Comparison of ENCODE assay signal across 8 cellular contexts in genomic region chr16:1351582-1352362, GRCh38. TPM values are rescaled to one million over a fixed set of nuclear protein-coding genes. Genes with fewer than 3 reads are reported as not detected.
DNase-seq lines count a peak whose midpoint lies in the region; ATAC-seq, FAIRE-seq and TF ChIP-seq lines count a peak whose summit lies in the region.

Gene GNPTG (plus strand): TSS chr16:1351931. CDS start chr16:1351966, 35 bp downstream.
Gene TSR3 (minus strand): TSS chr16:1351878. CDS start chr16:1351804, 74 bp downstream.

- H3K4me1 ChIP-seq in A549 = peaks cover 13% of the 10 kb centered on the region

- TF ChIP-seq CTCF in A549 (IDR thresholded peaks at IDR 0.05) (no peak), choroid plexus epithelial cell (conservative IDR thresholded peaks at IDR 0.05; ENCODE audit: low read depth, low read length) (no peak)

- 1% methylated on average over 36 of the region's 98 CpGs for WGBS in A549 (ENCODE audit: missing lambda C conversion rate)

- ATAC-seq in A549 (peak; percentile 51 to 59), GM18505 (IDR thresholded peaks at IDR 0.05; ENCODE audit: unreplicated experiment) (peak; percentile 75), HG02981 (IDR thresholded peaks at IDR 0.05; ENCODE audit: unreplicated experiment) (peak; percentile 76)

- POLR2A ChIA-PET in A549 (lab: Yijun Ruan, JAX) = no interaction called here

- peak within 1 kb of the TSS; percentile 92 to 96 for H3K27ac ChIP-seq in A549
- peak within 1 kb of the TSS; percentile 75 for H3K27ac ChIP-seq in layer of hippocampus (ENCODE audit: low read depth, low read length)

- TF ChIP-seq POLR2A in A549 (IDR thresholded peaks at IDR 0.05; ENCODE audit: low read length) (peak; percentile 61), GM18505 (IDR thresholded peaks at IDR 0.05; ENCODE audit: borderline replicate concordance, extremely low read depth, insufficient read depth, insufficient read length) (peak; percentile 87)

- no peak for TF ChIP-seq EP300 in A549 (IDR thresholded peaks at IDR 0.05)

- no peaks in the 10 kb centered on the region for H3K27me3 ChIP-seq in layer of hippocampus (ENCODE audit: control insufficient read depth, insufficient read depth, low read length)

- CTCF ChIA-PET in A549 (lab: Yijun Ruan, JAX) = interaction anchor here (0.7 to 1.2 kb wide), 3 partner anchors 13 to 21 kb away, joined by 3 to 4 read pairs (median 3); no protein-coding TSS in a partner anchor

- peak; percentile 67 for FAIRE-seq in A549 (lab: Jason Lieb, UNC)

- TF ChIP-seq RAD21 in A549 (conservative IDR thresholded peaks at IDR 0.05 in 1 of 2, IDR thresholded peaks at IDR 0.05 in 1 of 2) = no peak

- H3K4me3 ChIP-seq in A549 = peak within 1 kb of the TSS; percentile 94
- peak within 1 kb of the TSS; percentile 89 for H3K4me3 ChIP-seq in choroid plexus epithelial cell (ENCODE audit: low read depth, low read length)

- no peaks in the 10 kb centered on the region for H3K9me3 ChIP-seq in A549

- DNase-seq in A549 (ENCODE audit: low read depth in 1 of 2, low spot score in 1 of 2) (peak; percentile 56 to 90), NCI-H2196 (lab: John Stamatoyannopoulos, UW; ENCODE audit: unreplicated experiment) (peak; percentile 91), choroid plexus epithelial cell (ENCODE audit: low read depth) (peak; percentile 94)
- DNase-seq in activated CD4-positive, alpha-beta T cell treated with anti-CD3 and anti-CD28 coated beads for 4 hours = peak; percentile 77 to 81
- peak; percentile 66 to 75 for DNase-seq in stimulated activated CD4-positive, alpha-beta T cell treated with anti-CD3 and anti-CD28 coated beads, Interleukin-1b, Interleukin-23, amount 100 ng/mL, for 1 hour (ENCODE audit: low read depth in 2 of 2)

- peak within 1 kb of the TSS; percentile 99 for H3K4me2 ChIP-seq in A549

TF ChIP-seq in A549, 52 proteins besides CTCF, POLR2A, EP300 and RAD21 (continues in another document):
- TF ChIP-seq HMGXB4 (CRISPR knock-in tag; IDR thresholded peaks at IDR 0.05; ENCODE audit: borderline replicate concordance) = no peak
- TF ChIP-seq SREBF2 (IDR thresholded peaks at IDR 0.05) = no peak
- no peak for TF ChIP-seq ZSCAN20 (CRISPR knock-in tag; IDR thresholded peaks at IDR 0.05)
- TF ChIP-seq CHD2 (IDR thresholded peaks at IDR 0.05; ENCODE audit: low read length, partially characterized antibody) = no peak
- TF ChIP-seq PBX3 (IDR thresholded peaks at IDR 0.05) = no peak
- TF ChIP-seq CBX2 (IDR thresholded peaks at IDR 0.05; ENCODE audit: borderline replicate concordance, low read depth) = no peak
- TF ChIP-seq ZFP36 (IDR thresholded peaks at IDR 0.05; ENCODE audit: borderline replicate concordance, partially characterized antibody) = no peak
- TF ChIP-seq HOXB13 (CRISPR knock-in tag; IDR thresholded peaks at IDR 0.05; ENCODE audit: low read depth) = no peak
- TF ChIP-seq TFCP2L1 (CRISPR knock-in tag; IDR thresholded peaks at IDR 0.05) = no peak
- TF ChIP-seq MYC (IDR thresholded peaks at IDR 0.05; ENCODE audit: borderline replicate concordance, low read length) = no peak
- TF ChIP-seq EHF (CRISPR knock-in tag; IDR thresholded peaks at IDR 0.05) = no peak
- no peak for TF ChIP-seq ESRRA (IDR thresholded peaks at IDR 0.05; ENCODE audit: borderline replicate concordance, low read length)
- TF ChIP-seq RARB (CRISPR knock-in tag; IDR thresholded peaks at IDR 0.05) = no peak
- TF ChIP-seq ATOH8 (CRISPR knock-in tag; IDR thresholded peaks at IDR 0.05; ENCODE audit: low read depth) = 0 out of 2 replicates have a peak, but pooled peaks have one; percentile 19
- no peak for TF ChIP-seq HES2 (IDR thresholded peaks at IDR 0.05)
- TF ChIP-seq NPAS2 (CRISPR knock-in tag; IDR thresholded peaks at IDR 0.05; ENCODE audit: borderline replicate concordance) = no peak
- no peak for TF ChIP-seq JUNB (IDR thresholded peaks at IDR 0.05)
- TF ChIP-seq ZNF302 (CRISPR knock-in tag; IDR thresholded peaks at IDR 0.05) = no peak
- TF ChIP-seq E2F6 (IDR thresholded peaks at IDR 0.05; ENCODE audit: borderline replicate concordance, low read depth) = no peak
- TF ChIP-seq NFE2L2 (conservative IDR thresholded peaks at IDR 0.05; ENCODE audit: low read length) = no peak
- TF ChIP-seq SMC3 (IDR thresholded peaks at IDR 0.05) = no peak; the same call in 2 of the 3 replicates
- peak; percentile 99 for TF ChIP-seq KDM5A (IDR thresholded peaks at IDR 0.05)
- TF ChIP-seq RCOR1 (IDR thresholded peaks at IDR 0.05; ENCODE audit: low read depth, low read length) = no peak
- TF ChIP-seq HDAC2 (IDR thresholded peaks at IDR 0.05) = peak; percentile 84; the same call in 1 of the 2 replicates
- TF ChIP-seq HOXA7 (CRISPR knock-in tag; IDR thresholded peaks at IDR 0.05) = no peak
- TF ChIP-seq GATA3 (IDR thresholded peaks at IDR 0.05; ENCODE audit: borderline replicate concordance) = no peak; the same call in 1 of the 2 replicates
- TF ChIP-seq BCL3 (IDR thresholded peaks at IDR 0.05) = peak; percentile 85
- no peak for TF ChIP-seq KDM1A (IDR thresholded peaks at IDR 0.05; ENCODE audit: low read depth)

RNA-seq across cellular contexts. Expression of gene GNPTG, which starts in this region (rescaled TPM):
- polyA plus RNA-seq in A549 (2011; rRNA removed) (24.2 and 25.3 TPM in 2 replicates), A549 (2017; fragmentation: RNase III; extraction: RNeasy Plus Mini Kit Qiagen cat#74134 plus additional on column Dnase treatment) (21.9 to 24.2 TPM (median 23.4 TPM) in 3 replicates)
- 54.1 and 57.2 TPM in 2 replicates for polyA plus RNA-seq in A549 (2012; cell fraction: cytosol; rRNA removed)
- 124 and 128 TPM in 2 replicates for polyA plus RNA-seq in A549 (2012; cell fraction: nucleus; rRNA removed)
- 10.2 and 13.5 TPM in 2 replicates for polyA minus RNA-seq in A549 (2011; rRNA and poly(A)+ RNA removed)

RNA-seq across cellular contexts. Expression of gene TSR3, which starts in this region (rescaled TPM):
- polyA plus RNA-seq in A549 (2011; rRNA removed) (27.2 and 32.6 TPM in 2 replicates), A549 (2017; fragmentation: RNase III; extraction: RNeasy Plus Mini Kit Qiagen cat#74134 plus additional on column Dnase treatment) (50.9 to 52.3 TPM (median 51.7 TPM) in 3 replicates)
- polyA plus RNA-seq in A549 (2012; cell fraction: cytosol; rRNA removed) = 83.2 and 96.4 TPM in 2 replicates
- 54.3 and 67.4 TPM in 2 replicates for polyA plus RNA-seq in A549 (2012; cell fraction: nucleus; rRNA removed)
- polyA minus RNA-seq in A549 (2011; rRNA and poly(A)+ RNA removed) = 18.3 and 18.5 TPM in 2 replicates

Comparison
In these comparisons a context has a peak if more than half of its experiments do, and no peak if none do; other contexts are left out.
1. Peak in every context shown above with its lines: DNase-seq, ATAC-seq, H3K4me3 ChIP-seq and H3K27ac ChIP-seq.